Comparison of ENCODE assay signal across 8 cellular contexts in the genomic region with DNA sequence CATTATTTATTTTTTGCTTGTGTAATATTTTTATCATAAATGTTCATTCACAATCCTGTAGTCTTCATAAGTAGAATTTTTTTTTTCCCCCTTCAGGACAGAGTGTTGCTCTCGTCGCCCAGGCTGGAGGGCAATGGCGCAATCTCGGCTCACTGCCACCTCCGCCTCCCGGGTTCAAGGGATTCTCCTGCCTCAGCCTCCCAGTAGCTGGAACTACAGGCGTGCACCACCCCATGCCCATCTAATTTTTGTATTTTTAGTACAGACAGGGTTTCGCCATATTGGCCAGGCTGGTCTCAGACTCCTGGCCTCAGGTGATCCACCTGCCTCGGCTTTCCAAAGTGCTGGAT. TPM values are rescaled to one million over a fixed set of nuclear protein-coding genes. Genes with fewer than 3 reads are reported as not detected.
DNase-seq lines count a peak whose midpoint lies in the region; ATAC-seq and TF ChIP-seq lines count a peak whose summit lies in the region.
"Not testable (repeated sequence)": the region's sequence is repeated elsewhere in the genome, so short reads cannot be mapped to it uniquely, and the experiment has no call there.

No MANE protein-coding gene starts in this region.

- not testable (repeated sequence) for H3K4me3 Mint-ChIP-seq in activated CD4-positive, alpha-beta T cell treated with anti-CD3 and anti-CD28 coated beads, Interleukin-2, amount 10 ng/mL, durations not matched to agents 7 days and 5 days

- not testable (repeated sequence) for TF ChIP-seq EP300 in suprapubic skin (IDR thresholded peaks at IDR 0.05)

- H3K4me1 ChIP-seq in breast epithelium; esophagus (ENCODE audit: control insufficient read depth in 2 of 2, insufficient read depth in 2 of 2, low read length in 1 of 2); left lung; psoas muscle; vagina: not testable (repeated sequence)
- peaks cover 39% of the 10 kb centered on the region for H3K4me1 ChIP-seq in suprapubic skin

- not testable (repeated sequence) for H3K9me3 ChIP-seq in KOPT-K1 (ENCODE audit: insufficient read depth, low read length, poor library complexity, severe bottlenecking); breast epithelium; esophagus (ENCODE audit: control insufficient read depth in 2 of 2, insufficient read depth in 1 of 2, low read depth in 1 of 2, low read length in 1 of 2); left lung; psoas muscle; suprapubic skin; vagina

- intact Hi-C loops in breast epithelium (cut with DNase I; ENCODE audit: low total_unique reads); left lung (cut with DNase I); psoas muscle (cut with DNase I); vagina (cut with DNase I): not testable (repeated sequence)

- not testable (repeated sequence) for H3K36me3 ChIP-seq in KOPT-K1 (ENCODE audit: insufficient read depth, low read length); breast epithelium; esophagus (ENCODE audit: control insufficient read depth in 2 of 2, insufficient read depth in 2 of 2, low read length in 1 of 2); left lung; psoas muscle (ENCODE audit: insufficient read depth in 1 of 2, low read depth in 1 of 2); suprapubic skin; vagina

- not testable (repeated sequence) for H3K36me3 Mint-ChIP-seq in activated CD4-positive, alpha-beta T cell treated with anti-CD3 and anti-CD28 coated beads, Interleukin-2, amount 10 ng/mL, durations not matched to agents 7 days and 5 days (ENCODE audit: low read depth)

- not testable (repeated sequence) for H3K4me3 ChIP-seq in breast epithelium; esophagus (ENCODE audit: low read depth in 1 of 2, low read length in 2 of 2); left lung; psoas muscle; suprapubic skin; vagina

- H3K9me3 Mint-ChIP-seq in activated CD4-positive, alpha-beta T cell treated with anti-CD3 and anti-CD28 coated beads, Interleukin-2, amount 10 ng/mL, durations not matched to agents 7 days and 5 days = not testable (repeated sequence)

- peaks cover 17% of the 10 kb centered on the region for H3K4me1 Mint-ChIP-seq in activated CD4-positive, alpha-beta T cell treated with anti-CD3 and anti-CD28 coated beads, Interleukin-2, amount 10 ng/mL, durations not matched to agents 7 days and 5 days

- H3K27me3 Mint-ChIP-seq in activated CD4-positive, alpha-beta T cell treated with anti-CD3 and anti-CD28 coated beads, Interleukin-2, amount 10 ng/mL, durations not matched to agents 7 days and 5 days = not testable (repeated sequence)

- H3K27ac ChIP-seq in KOPT-K1 (ENCODE audit: low read depth, low read length, poor library complexity, severe bottlenecking) (peak overlapping the region; percentile 45), breast epithelium (peak overlapping the region; percentile 90 to 91), esophagus (ENCODE audit: low read depth in 2 of 2, low read length in 1 of 2) (peak overlapping the region; percentile 89 to 95), left lung (peak overlapping the region; percentile 55 to 82), psoas muscle (peak overlapping the region; percentile 64), suprapubic skin (peak overlapping the region; percentile 89), vagina (peak overlapping the region; percentile 35)

- WGBS in esophagus, 2 donors = 53 to 80% methylated on average over 9 of the region's 9 CpGs
- 85 to 96% (median 87%) methylated on average over 9 of the region's 9 CpGs for WGBS in psoas muscle, 3 donors
- 56% methylated on average over 9 of the region's 9 CpGs for WGBS in suprapubic skin

- POLR2A ChIA-PET in activated CD4-positive, alpha-beta T cell treated with anti-CD3 and anti-CD28 coated beads, Interleukin-2, amount 10 ng/mL, durations not matched to agents 7 days and 5 days (lab: Charles Lee) = not testable (repeated sequence)

- CTCF ChIA-PET in activated CD4-positive, alpha-beta T cell treated with anti-CD3 and anti-CD28 coated beads, Interleukin-2, amount 10 ng/mL, durations not matched to agents 7 days and 5 days (lab: Charles Lee) = interaction anchor here (1.7 kb wide), 1 partner anchor 71 kb away, joined by 3 read pairs; no protein-coding TSS in a partner anchor

- ATAC-seq in left lung, psoas muscle: not testable (repeated sequence)

- not testable (repeated sequence) for TF ChIP-seq CTCF in breast epithelium (IDR thresholded peaks at IDR 0.05); left lung (IDR thresholded peaks at IDR 0.05); psoas muscle (IDR thresholded peaks at IDR 0.05); suprapubic skin (IDR thresholded peaks at IDR 0.05); vagina (IDR thresholded peaks at IDR 0.05)

- peak overlapping the region; percentile 77 for H3K27ac Mint-ChIP-seq in activated CD4-positive, alpha-beta T cell treated with anti-CD3 and anti-CD28 coated beads, Interleukin-2, amount 10 ng/mL, durations not matched to agents 7 days and 5 days

- not testable (repeated sequence) for TF ChIP-seq POLR2A in breast epithelium (IDR thresholded peaks at IDR 0.05); suprapubic skin (IDR thresholded peaks at IDR 0.05); vagina (IDR thresholded peaks at IDR 0.05)

- DNase-seq in activated CD4-positive, alpha-beta T cell treated with anti-CD3 and anti-CD28 coated beads, Interleukin-2, amount 10 ng/mL, durations not matched to agents 7 days and 5 days; psoas muscle; suprapubic skin (ENCODE audit: low spot score in 2 of 2); vagina (ENCODE audit: extremely low spot score in 2 of 2): not testable (repeated sequence)
- peak in 1 of 2 donors; percentile 42 for DNase-seq in breast epithelium (ENCODE audit: low spot score in 2 of 2)
- peak in 1 of 2 donors; percentile 46 for DNase-seq in left lung

- not testable (repeated sequence) for H3K27me3 ChIP-seq in breast epithelium; esophagus (ENCODE audit: control insufficient read depth in 1 of 2, insufficient read depth in 2 of 2, low read length in 2 of 2); left lung; psoas muscle (ENCODE audit: insufficient read depth in 3 of 3, low read length in 2 of 3); suprapubic skin; vagina

RNA-seq across cellular contexts. Expression of a gene that starts 54.7 kb away (rescaled TPM):
- 100 to 1,000 TPM; 234 to 239 TPM for total RNA-seq in activated CD4-positive, alpha-beta T cell treated with anti-CD3 and anti-CD28 coated beads, Interleukin-2, amount 10 ng/mL, durations not matched to agents 7 days and 5 days
- total RNA-seq in breast epithelium = 100 to 1,000 TPM in 1 of 3 donors, 10 to 100 TPM in 2; 57.6 to 116 (median 80.3) TPM
- polyA plus RNA-seq in esophagus = 10 to 100 TPM; 20.8 to 32.5 TPM
- 100 to 1,000 TPM; 190 to 327 TPM for total RNA-seq in left lung
- 100 to 1,000 TPM in 1 of 4 donors, 10 to 100 TPM in 3; 36.2 to 101 (median 63.0) TPM for total RNA-seq in psoas muscle
- polyA plus RNA-seq in psoas muscle = 100 to 1,000 TPM in 1 of 3 donors, 10 to 100 TPM in 2; 36.3 to 208 (median 95.8) TPM
- total RNA-seq in suprapubic skin = 100 to 1,000 TPM in 1 of 4 donors, 10 to 100 TPM in 3; 67.6 to 163 (median 70.4) TPM
- 61.6 TPM for total RNA-seq in vagina

Comparison
In these comparisons a context has a peak if more than half of its experiments do, and no peak if none do; other contexts are left out.
1. H3K27ac ChIP-seq: peak in every context shown above with its lines; median percentile 92 in esophagus; 90 in breast epithelium; 89 in suprapubic skin; 68 in left lung; 64 in psoas muscle; 45 in KOPT-K1; 35 in vagina.